Comparison of ENCODE assay signal across 9 cellular contexts in the genomic region with DNA sequence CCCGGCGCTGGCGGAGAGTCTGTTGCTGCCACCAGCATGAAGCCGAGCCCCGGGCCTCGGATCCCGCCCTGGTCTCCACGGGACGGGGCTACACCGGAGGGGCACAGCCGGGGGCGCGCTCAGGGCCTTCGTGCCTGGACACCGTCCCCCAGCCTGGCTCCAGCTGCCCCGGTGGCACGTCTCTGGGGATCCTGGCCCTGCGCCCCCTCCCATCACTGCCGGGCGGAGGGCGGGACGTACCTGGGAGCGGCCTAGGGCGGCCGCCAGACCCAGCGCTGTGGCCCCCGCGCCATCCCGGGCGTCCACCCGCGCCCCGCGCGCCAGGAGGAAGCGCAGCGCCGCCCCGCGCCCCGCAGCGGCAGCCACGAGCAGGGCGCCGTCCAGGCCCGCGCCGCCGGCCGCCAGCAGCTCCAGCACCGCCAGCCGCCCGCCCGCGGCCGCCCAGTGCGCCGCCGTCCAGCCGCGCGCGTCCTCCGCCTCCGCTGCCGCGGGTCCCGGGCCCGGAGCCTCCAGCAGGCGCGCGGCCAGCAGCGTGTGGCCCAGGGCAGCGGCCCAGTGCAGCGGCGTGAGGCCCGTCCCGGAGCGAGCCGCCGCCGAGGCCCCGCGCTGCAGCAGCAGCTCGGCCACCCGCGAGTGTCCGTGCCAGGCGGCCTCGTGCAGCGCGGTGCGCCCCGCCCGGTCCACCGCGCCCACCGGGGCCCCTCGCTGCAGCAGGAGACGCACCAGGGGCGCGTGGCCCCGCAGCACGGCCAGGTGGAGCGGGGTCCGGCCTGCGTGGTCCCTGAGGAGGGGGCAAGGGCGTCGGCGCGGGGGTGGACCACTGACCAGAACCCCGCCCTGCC. TPM values are rescaled to one million over a fixed set of nuclear protein-coding genes. Genes with fewer than 3 reads are reported as not detected.
DNase-seq lines count a peak whose midpoint lies in the region; ATAC-seq, FAIRE-seq and TF ChIP-seq lines count a peak whose summit lies in the region.
"Had no signal": no experiment of that assay in that cellular context is flagged by ENCODE, and none has a peak within 500 bp of the region (broad histone marks: within the 10 kb centered on the region; RNA-seq: fewer than 3 reads in every experiment).

No MANE protein-coding gene starts in this region.

- H3K4me1 ChIP-seq in GM23248 (ENCODE audit: insufficient read depth): no peaks in the 10 kb centered on the region
- H3K4me1 ChIP-seq in GM12878 (ENCODE audit: control insufficient read depth, insufficient read depth, low read length): peaks cover 25% of the 10 kb centered on the region
- 0 out of 2 replicates have a peak, but pooled peaks cover 3% of the 10 kb centered on the region for H3K4me1 ChIP-seq in BE2C

- H4K20me1 ChIP-seq in GM23248 (ENCODE audit: insufficient read depth) (no peaks in the 10 kb centered on the region), GM12878 (ENCODE audit: control insufficient read depth, insufficient read depth) (no peaks in the 10 kb centered on the region)

- H2AFZ ChIP-seq in GM23248: peak overlapping the region; percentile 68
- no peak overlapping the region for H2AFZ ChIP-seq in GM12878 (ENCODE audit: control insufficient read depth, low read depth, low read length)

- H3K36me3 ChIP-seq in GM23248 (ENCODE audit: low read depth) (no peaks in the 10 kb centered on the region), GM12878 (ENCODE audit: control insufficient read depth in 2 of 2, insufficient read depth in 2 of 2, low read length in 1 of 2) (no peaks in the 10 kb centered on the region), BE2C (no peaks in the 10 kb centered on the region)

- H3K4me1 Mint-ChIP-seq in immature natural killer cell: no peaks in the 10 kb centered on the region

- POLR2A ChIA-PET in GM12878 (lab: Charles Lee): no interaction called here

- H3K36me3 Mint-ChIP-seq in immature natural killer cell: no peaks in the 10 kb centered on the region
- H3K36me3 Mint-ChIP-seq: activated naive CD8-positive, alpha-beta T cell had no signal

- H3K27ac Mint-ChIP-seq in immature natural killer cell: no peak overlapping the region
- H3K27ac Mint-ChIP-seq: activated naive CD8-positive, alpha-beta T cell had no signal

- ATAC-seq in GM12878: no peak
- no peak for ATAC-seq in HG03039 (IDR thresholded peaks at IDR 0.05; ENCODE audit: unreplicated experiment)

- no peaks in the 10 kb centered on the region for H3K9me3 Mint-ChIP-seq in immature natural killer cell

- H3K9me3 ChIP-seq in GM23248 (ENCODE audit: low read depth) (no peaks in the 10 kb centered on the region), GM12878 (replicated peaks; ENCODE audit: control insufficient read depth, insufficient read depth, low read length) (no peaks in the 10 kb centered on the region), BE2C (no peaks in the 10 kb centered on the region)

- in situ Hi-C loops in GM23248 (cut with MboI) (no loop called here), GM12878 (cut with MboI) (no loop called here)

- H3K4me3 ChIP-seq in GM23248 (no peak overlapping the region), GM12878 (no peak overlapping the region), skin epidermis (peak overlapping the region; percentile 13 to 44 (median 23)), BE2C (ENCODE audit: low read depth, low read length) (no peak overlapping the region)

- H3K9me2 ChIP-seq in GM23248 (ENCODE audit: insufficient read depth): no peaks in the 10 kb centered on the region

- SMC1A ChIA-PET in GM12878 (lab: Charles Lee; ENCODE audit: uncharacterized antibody, unreplicated experiment): no interaction called here

- H3K79me2 ChIP-seq in GM23248 (ENCODE audit: insufficient read depth) (no peaks in the 10 kb centered on the region), GM12878 (ENCODE audit: control insufficient read depth, insufficient read depth, low read length) (no peaks in the 10 kb centered on the region)

- intact Hi-C loops in GM12878 (cut with micrococcal nuclease; ENCODE audit: unreplicated experiment): no loop called here

- H3K27me3 Mint-ChIP-seq in immature natural killer cell (ENCODE audit: low read depth in 3 of 3): peaks cover 3 to 13% (median 8%) of the 10 kb centered on the region in 3 donors
- H3K27me3 Mint-ChIP-seq: activated naive CD8-positive, alpha-beta T cell had no signal

- DNase-seq in GM23248: peak; percentile 65
- no peak for DNase-seq in GM12878 (ENCODE audit: low read depth, low spot score)
- peak; percentile 33 for DNase-seq in iris pigment epithelial cell (ENCODE audit: low read depth)
- no peak for DNase-seq in middle frontal gyrus (ENCODE audit: extremely low spot score, low spot score)
- DNase-seq in BE2C: no peak
- DNase-seq in immature natural killer cell: no peak

- H3K27me3 ChIP-seq in GM23248 (replicated peaks; ENCODE audit: insufficient read depth) (no peaks in the 10 kb centered on the region), GM12878 (replicated peaks in 1 of 2; ENCODE audit: control insufficient read depth in 2 of 2, insufficient read depth in 2 of 2, low read length in 1 of 2) (no peaks in the 10 kb centered on the region), BE2C (no peaks in the 10 kb centered on the region)

- no peak for TF ChIP-seq RAD21 in GM12878 (IDR thresholded peaks at IDR 0.05; ENCODE audit: insufficient read depth, low read depth, low read length)

- no peak for FAIRE-seq in GM12878 (lab: Jason Lieb, UNC)

- 8 to 10% methylated on average over 48 to 60 of the region's 112 CpGs for WGBS in GM23248 (ENCODE audit: low coverage in 1 of 2, low lambda C conversion rate in 2 of 2, missing lambda C conversion rate in 2 of 2), 2 experiments
- 61% methylated on average over 56 of the region's 112 CpGs for WGBS in GM12878 (ENCODE audit: insufficient coverage, insufficient replicate concordance, low lambda C conversion rate, missing lambda C conversion rate)

- no TSS peak for BruUV-seq in GM12878 (replicated peaks; lab: Mats Ljungman, UMichigan)

- TF ChIP-seq CTCF in GM12878 (IDR thresholded peaks at IDR 0.05 in 2 of 3, conservative IDR thresholded peaks at IDR 0.05 in 1 of 3; ENCODE audit: control insufficient read depth in 2 of 3, extremely low read depth in 1 of 3, insufficient read depth in 1 of 3, low read depth in 3 of 3, low read length in 3 of 3): no peak
- TF ChIP-seq CTCF in BE2C (IDR thresholded peaks at IDR 0.05; ENCODE audit: low read depth, low read length): no peak

- no peak for TF ChIP-seq POLR2A in GM12878 (IDR thresholded peaks at IDR 0.05; ENCODE audit: low read depth, low read length)

- CTCF ChIA-PET in GM12878 (lab: Yijun Ruan, JAX): no interaction called here

- H3K27ac ChIP-seq in GM23248: no peak overlapping the region
- H3K27ac ChIP-seq in GM12878 (ENCODE audit: control insufficient read depth, insufficient read depth): no peak overlapping the region
- H3K27ac ChIP-seq in skin epidermis: peak overlapping the region in 17 of 21 experiments; percentile 18 to 79 (median 68)

- RAD21 ChIA-PET in GM12878 (lab: Charles Lee; ENCODE audit: unreplicated experiment): no interaction called here

- peak overlapping the region; percentile 46; the same call in 1 of the 2 replicates for H3K9ac ChIP-seq in GM23248
- no peak overlapping the region for H3K9ac ChIP-seq in GM12878 (ENCODE audit: control insufficient read depth, insufficient read depth, low read length)

- H3K4me2 ChIP-seq in GM23248 (ENCODE audit: unreplicated experiment): no peak overlapping the region
- H3K4me2 ChIP-seq in GM12878 (ENCODE audit: control insufficient read depth, insufficient read depth): 0 out of 2 replicates have a peak overlapping the region, but pooled peaks have one; percentile 13

- TF ChIP-seq EP300 in GM12878 (IDR thresholded peaks at IDR 0.05; ENCODE audit: borderline replicate concordance in 1 of 2, control insufficient read depth in 1 of 2, low read depth in 2 of 2, low read length in 2 of 2): no peak

- H3K4me3 Mint-ChIP-seq in immature natural killer cell: no peak overlapping the region

- H3F3A ChIP-seq in GM23248 (ENCODE audit: insufficient read depth): no peaks in the 10 kb centered on the region

RNA-seq across cellular contexts. Expression of gene ANKRD65, which starts 1.0 kb away (rescaled TPM):
- 0.51 and 0.97 TPM in 2 replicates for total RNA-seq in GM23248 (2014; rRNA removed; shearing (Covaris generic))
- polyA plus RNA-seq in GM23248 (2016; fragmentation: Nextera tagmentation; extraction: Ambion mirVana): 0.44 and 0.70 TPM in 2 replicates
- total RNA-seq in GM12878 (2013; cell fraction: nucleolus; rRNA removed): 1.2 and 1.8 TPM in 2 replicates
- total RNA-seq in GM12878 (2014; rRNA removed): 0.17 and 0.33 TPM in 2 replicates
- total RNA-seq in GM12878 (2014; rRNA removed; fragmentation: Illumina TruSeq; extraction: Trizol): 0.18 and 0.45 TPM in 2 replicates
- total RNA-seq in GM12878 (2021): 0.96 and 1.2 TPM in 2 replicates
- polyA plus RNA-seq in GM12878 (2011; ENCODE audit: low read depth): 0.42 TPM
- polyA plus RNA-seq in GM12878 (2011; rRNA removed): 0.12 and 0.24 TPM in 2 replicates
- 0.21 and 0.38 TPM in 2 replicates for polyA plus RNA-seq in GM12878 (2011; cell fraction: cytosol; rRNA removed)
- polyA plus RNA-seq in GM12878 (2011; cell fraction: nucleus; rRNA removed): 2.0 and 2.3 TPM in 2 replicates
- polyA plus RNA-seq in GM12878 (2012): 1.3 TPM in 2 replicates
- polyA plus RNA-seq in GM12878 (2014; fragmentation: Illumina TruSeq; extraction: Trizol): 0.14 and 0.29 TPM in 2 replicates
- under 1 TPM; 0.05 to 0.15 TPM for polyA plus RNA-seq in GM12878 (2014; fragmentation: Nextera tagmentation; extraction: Ambion mirVana)
- 0.86 and 0.94 TPM in 2 replicates for polyA plus RNA-seq in GM12878 (2014; rRNA removed)
- 1 to 10 TPM; 1.8 to 2.8 TPM for polyA plus RNA-seq in GM12878 (2016; fragmentation: Nextera tagmentation; extraction: Ambion mirVana)
- polyA minus RNA-seq in GM12878 (2011; rRNA and poly(A)+ RNA removed): 0.15 TPM in 1 of 2 replicates, not detected in the other
- not detected in 2 replicates for polyA minus RNA-seq in GM12878 (2011; cell fraction: cytosol; rRNA and poly(A)+ RNA removed)
- 0.36 TPM in 1 of 2 replicates, not detected in the other for polyA minus RNA-seq in GM12878 (2011; cell fraction: nucleus; rRNA and poly(A)+ RNA removed)
- 0.36 TPM for polyA plus RNA-seq in BE2C (2012; ENCODE audit: insufficient read depth, insufficient read length, low read depth)
- not detected for polyA plus RNA-seq in immature natural killer cell

RNA-seq across cellular contexts. Expression of gene MRPL20, which starts 12.9 kb away (rescaled TPM):
- total RNA-seq in GM23248 (2014; rRNA removed; shearing (Covaris generic)): 88.9 and 105 TPM in 2 replicates
- polyA plus RNA-seq in GM23248 (2016; fragmentation: Nextera tagmentation; extraction: Ambion mirVana) (176 and 181 TPM in 2 replicates), GM12878 (2011; rRNA removed) (143 and 146 TPM in 2 replicates), GM12878 (2014; fragmentation: Illumina TruSeq; extraction: Trizol) (115 and 129 TPM in 2 replicates), GM12878 (2014; fragmentation: Nextera tagmentation; extraction: Ambion mirVana) (100 to 1,000 TPM; 519 to 525 TPM), GM12878 (2014; rRNA removed) (287 and 301 TPM in 2 replicates), GM12878 (2016; fragmentation: Nextera tagmentation; extraction: Ambion mirVana) (100 to 1,000 TPM; 366 to 375 TPM), immature natural killer cell (100 to 1,000 TPM; 167 to 194 (median 182) TPM)
- 47.9 and 53.1 TPM in 2 replicates for total RNA-seq in GM12878 (2013; cell fraction: nucleolus; rRNA removed)
- total RNA-seq in GM12878 (2014; rRNA removed) (205 and 223 TPM in 2 replicates), GM12878 (2014; rRNA removed; fragmentation: Illumina TruSeq; extraction: Trizol) (132 and 153 TPM in 2 replicates), GM12878 (2021) (141 and 149 TPM in 2 replicates)
- 92.4 TPM for polyA plus RNA-seq in GM12878 (2011; ENCODE audit: low read depth)
- polyA plus RNA-seq in GM12878 (2011; cell fraction: cytosol; rRNA removed): 168 and 192 TPM in 2 replicates
- 105 and 125 TPM in 2 replicates for polyA plus RNA-seq in GM12878 (2011; cell fraction: nucleus; rRNA removed)
- polyA plus RNA-seq in GM12878 (2012): 151 and 170 TPM in 2 replicates
- 72.9 and 94.2 TPM in 2 replicates for polyA minus RNA-seq in GM12878 (2011; rRNA and poly(A)+ RNA removed)
- polyA minus RNA-seq in GM12878 (2011; cell fraction: cytosol; rRNA and poly(A)+ RNA removed): 54.8 and 63.4 TPM in 2 replicates
- 26.7 and 39.5 TPM in 2 replicates for polyA minus RNA-seq in GM12878 (2011; cell fraction: nucleus; rRNA and poly(A)+ RNA removed)
- 709 TPM for polyA plus RNA-seq in BE2C (2012; ENCODE audit: insufficient read depth, insufficient read length, low read depth)

RNA-seq across cellular contexts. Expression of gene VWA1, which starts 15.5 kb away (rescaled TPM):
- total RNA-seq in GM23248 (2014; rRNA removed; shearing (Covaris generic)): 1.4 and 2.3 TPM in 2 replicates
- polyA plus RNA-seq in GM23248 (2016; fragmentation: Nextera tagmentation; extraction: Ambion mirVana): 0.60 and 1.3 TPM in 2 replicates
- 1.5 and 2.3 TPM in 2 replicates for total RNA-seq in GM12878 (2013; cell fraction: nucleolus; rRNA removed)
- total RNA-seq in GM12878 (2014; rRNA removed): 0.40 and 0.71 TPM in 2 replicates
- total RNA-seq in GM12878 (2014; rRNA removed; fragmentation: Illumina TruSeq; extraction: Trizol): 0.13 and 0.14 TPM in 2 replicates
- total RNA-seq in GM12878 (2021): 1.7 and 1.8 TPM in 2 replicates
- 0.70 TPM for polyA plus RNA-seq in GM12878 (2011; ENCODE audit: low read depth)
- polyA plus RNA-seq in GM12878 (2011; rRNA removed): 0.45 and 1.1 TPM in 2 replicates
- polyA plus RNA-seq in GM12878 (2011; cell fraction: cytosol; rRNA removed): 1.4 and 2.3 TPM in 2 replicates
- polyA plus RNA-seq in GM12878 (2011; cell fraction: nucleus; rRNA removed): 3.6 and 5.8 TPM in 2 replicates
- polyA plus RNA-seq in GM12878 (2012): 4.1 and 4.9 TPM in 2 replicates
- 0.03 TPM in 1 of 2 replicates, not detected in the other for polyA plus RNA-seq in GM12878 (2014; fragmentation: Illumina TruSeq; extraction: Trizol)
- polyA plus RNA-seq in GM12878 (2014; fragmentation: Nextera tagmentation; extraction: Ambion mirVana): under 1 TPM in 1 of 2 experiments, not detected in 1; 0.02 TPM
- 0.40 and 0.56 TPM in 2 replicates for polyA plus RNA-seq in GM12878 (2014; rRNA removed)
- under 1 TPM in 1 of 2 experiments, not detected in 1; 0.24 TPM for polyA plus RNA-seq in GM12878 (2016; fragmentation: Nextera tagmentation; extraction: Ambion mirVana)
- 0.51 and 0.88 TPM in 2 replicates for polyA minus RNA-seq in GM12878 (2011; rRNA and poly(A)+ RNA removed)
- polyA minus RNA-seq in GM12878 (2011; cell fraction: cytosol; rRNA and poly(A)+ RNA removed): 0.42 and 0.80 TPM in 2 replicates
- polyA minus RNA-seq in GM12878 (2011; cell fraction: nucleus; rRNA and poly(A)+ RNA removed): 1.7 and 1.8 TPM in 2 replicates
- 33.2 TPM for polyA plus RNA-seq in BE2C (2012; ENCODE audit: insufficient read depth, insufficient read length, low read depth)
- not detected for polyA plus RNA-seq in immature natural killer cell

RNA-seq across cellular contexts. Expression of gene CCNL2, which starts 20.9 kb away (rescaled TPM):
- total RNA-seq in GM23248 (2014; rRNA removed; shearing (Covaris generic)): 150 and 185 TPM in 2 replicates
- polyA plus RNA-seq in GM23248 (2016; fragmentation: Nextera tagmentation; extraction: Ambion mirVana) (151 and 199 TPM in 2 replicates), GM12878 (2011; rRNA removed) (112 and 115 TPM in 2 replicates), GM12878 (2014; fragmentation: Illumina TruSeq; extraction: Trizol) (33.7 and 54.3 TPM in 2 replicates), GM12878 (2014; fragmentation: Nextera tagmentation; extraction: Ambion mirVana) (1 to 10 TPM; 2.1 to 5.5 TPM), GM12878 (2014; rRNA removed) (143 and 153 TPM in 2 replicates), GM12878 (2016; fragmentation: Nextera tagmentation; extraction: Ambion mirVana) (100 to 1,000 TPM; 100 to 102 TPM), immature natural killer cell (10 to 100 TPM; 16.7 to 34.6 (median 22.0) TPM)
- total RNA-seq in GM12878 (2013; cell fraction: nucleolus; rRNA removed): 379 and 418 TPM in 2 replicates
- total RNA-seq in GM12878 (2014; rRNA removed) (102 and 106 TPM in 2 replicates), GM12878 (2014; rRNA removed; fragmentation: Illumina TruSeq; extraction: Trizol) (42.5 and 43.2 TPM in 2 replicates), GM12878 (2021) (83.8 and 101 TPM in 2 replicates)
- 37.9 TPM for polyA plus RNA-seq in GM12878 (2011; ENCODE audit: low read depth)
- polyA plus RNA-seq in GM12878 (2011; cell fraction: cytosol; rRNA removed): 80.7 and 108 TPM in 2 replicates
- polyA plus RNA-seq in GM12878 (2011; cell fraction: nucleus; rRNA removed): 831 and 868 TPM in 2 replicates
- polyA plus RNA-seq in GM12878 (2012): 67.0 and 72.4 TPM in 2 replicates
- 59.9 and 80.8 TPM in 2 replicates for polyA minus RNA-seq in GM12878 (2011; rRNA and poly(A)+ RNA removed)
- 21.0 and 30.3 TPM in 2 replicates for polyA minus RNA-seq in GM12878 (2011; cell fraction: cytosol; rRNA and poly(A)+ RNA removed)
- 105 and 145 TPM in 2 replicates for polyA minus RNA-seq in GM12878 (2011; cell fraction: nucleus; rRNA and poly(A)+ RNA removed)
- polyA plus RNA-seq in BE2C (2012; ENCODE audit: insufficient read depth, insufficient read length, low read depth): 491 TPM

RNA-seq across cellular contexts. Expression of gene ATAD3C, which starts 29.5 kb away (rescaled TPM):
- total RNA-seq in GM23248 (2014; rRNA removed; shearing (Covaris generic)): not detected in 2 replicates
- polyA plus RNA-seq in GM23248 (2016; fragmentation: Nextera tagmentation; extraction: Ambion mirVana): 0.51 TPM in 1 of 2 replicates, not detected in the other
- 1.4 and 2.7 TPM in 2 replicates for total RNA-seq in GM12878 (2013; cell fraction: nucleolus; rRNA removed)
- 0.06 and 0.44 TPM in 2 replicates for total RNA-seq in GM12878 (2014; rRNA removed)
- total RNA-seq in GM12878 (2014; rRNA removed; fragmentation: Illumina TruSeq; extraction: Trizol): 0.41 and 0.63 TPM in 2 replicates
- 1.1 and 1.6 TPM in 2 replicates for total RNA-seq in GM12878 (2021)
- 3.2 TPM for polyA plus RNA-seq in GM12878 (2011; ENCODE audit: low read depth)
- polyA plus RNA-seq in GM12878 (2011; rRNA removed): 2.2 and 3.1 TPM in 2 replicates
- 7.5 and 8.5 TPM in 2 replicates for polyA plus RNA-seq in GM12878 (2011; cell fraction: cytosol; rRNA removed)
- polyA plus RNA-seq in GM12878 (2011; cell fraction: nucleus; rRNA removed): 1.8 and 3.0 TPM in 2 replicates
- polyA plus RNA-seq in GM12878 (2012): 1.7 and 2.1 TPM in 2 replicates
- 0.22 and 0.32 TPM in 2 replicates for polyA plus RNA-seq in GM12878 (2014; fragmentation: Illumina TruSeq; extraction: Trizol)
- under 1 TPM; 0.03 to 0.13 TPM for polyA plus RNA-seq in GM12878 (2014; fragmentation: Nextera tagmentation; extraction: Ambion mirVana)
- polyA plus RNA-seq in GM12878 (2014; rRNA removed): 1.1 and 2.1 TPM in 2 replicates
- 1 to 10 TPM; 2.1 to 2.9 TPM for polyA plus RNA-seq in GM12878 (2016; fragmentation: Nextera tagmentation; extraction: Ambion mirVana)
- 0.29 and 2.3 TPM in 2 replicates for polyA minus RNA-seq in GM12878 (2011; rRNA and poly(A)+ RNA removed)
- polyA minus RNA-seq in GM12878 (2011; cell fraction: cytosol; rRNA and poly(A)+ RNA removed): 0.42 TPM in 1 of 2 replicates, not detected in the other
- 1.2 TPM in 1 of 2 replicates, not detected in the other for polyA minus RNA-seq in GM12878 (2011; cell fraction: nucleus; rRNA and poly(A)+ RNA removed)
- 20.1 TPM for polyA plus RNA-seq in BE2C (2012; ENCODE audit: insufficient read depth, insufficient read length, low read depth)
- 1 to 10 TPM; 1.5 to 4.0 (median 3.1) TPM for polyA plus RNA-seq in immature natural killer cell

Comparison
In these comparisons a context has a peak if more than half of its experiments do, and no peak if none do; other contexts are left out.
1. DNase-seq: peak in GM23248 (single experiment) and iris pigment epithelial cell (single experiment); none in GM12878 (single experiment), middle frontal gyrus (single experiment), BE2C (single experiment) and immature natural killer cell (0 of 3).
2. H3K27ac ChIP-seq: peak in skin epidermis (17 of 21); none in GM23248 (single experiment) and GM12878 (single experiment).
3. H3K4me3 ChIP-seq: peak in skin epidermis (7 of 7); none in GM23248 (single experiment), GM12878 (single experiment) and BE2C (single experiment).